Comparison of ENCODE assay signal across 18 cellular contexts in genomic region chr1:4724695-4725250, GRCh38.
DNase-seq lines count a peak whose midpoint lies in the region; ATAC-seq, FAIRE-seq and TF ChIP-seq lines count a peak whose summit lies in the region.
"Had no signal": no experiment of that assay in that cellular context is flagged by ENCODE, and none has a peak within 500 bp of the region (broad histone marks: within the 10 kb centered on the region; RNA-seq: fewer than 3 reads in every experiment).

No MANE protein-coding gene starts in this region.

- H3K27ac ChIP-seq in OCI-LY7 (ENCODE audit: low read depth, low read length, poor library complexity, severe bottlenecking) (no peak overlapping the region), osteoblast (ENCODE audit: low read depth, low read length) (no peak overlapping the region)

- no peaks in the 10 kb centered on the region for H3K9me2 ChIP-seq in OCI-LY7 (ENCODE audit: insufficient read depth, low read length)

- H2AFZ ChIP-seq in OCI-LY7 (ENCODE audit: low read length), result 0 out of 2 replicates have a peak overlapping the region, but pooled peaks have one; percentile 13
- H2AFZ ChIP-seq in osteoblast (ENCODE audit: low read length), result no peak overlapping the region
- H2AFZ ChIP-seq: GM23338 had no signal

- ATAC-seq in stimulated activated memory B cell treated with anti-CD40 and anti-IgM and Interleukin-4, amounts not matched to agents 10 μg/mL and 1 μg/mL and 100 μg/mL, for 72 hours, result peak; percentile 42
- ATAC-seq in HG03354 (IDR thresholded peaks at IDR 0.05; ENCODE audit: poor library complexity, severe bottlenecking, unreplicated experiment), result no peak
- ATAC-seq: GM23338 had no signal

- H4K20me1 ChIP-seq in OCI-LY7 (ENCODE audit: insufficient read depth, low read length), result no peaks in the 10 kb centered on the region
- H4K20me1 ChIP-seq in osteoblast (ENCODE audit: insufficient read depth, low read length), result no peaks in the 10 kb centered on the region

- no peak overlapping the region for H3K4me3 ChIP-seq in OCI-LY7 (ENCODE audit: low read depth, low read length, poor library complexity, severe bottlenecking)
- H3K4me3 ChIP-seq in osteoblast (ENCODE audit: insufficient read depth, low read length), result no peak overlapping the region
- H3K4me3 ChIP-seq: GM23338 had no signal

- no peak for FAIRE-seq in GM19239 (lab: Jason Lieb, UNC)
- FAIRE-seq: A204.1, GM12892 had no signal

- no peaks in the 10 kb centered on the region for H3K4me1 Mint-ChIP-seq in stimulated activated memory B cell treated with anti-CD40 and anti-IgM and Interleukin-4, amounts not matched to agents 10 μg/mL and 1 μg/mL and 100 μg/mL, for 72 hours
- H3K4me1 Mint-ChIP-seq: B cell; CD8-positive, alpha-beta memory T cell; IgD-negative memory B cell had no signal

- no peaks in the 10 kb centered on the region for H3K27me3 ChIP-seq in osteoblast (ENCODE audit: insufficient read depth, low read length)

- H3K9me3 Mint-ChIP-seq in stimulated activated memory B cell treated with anti-CD40 and anti-IgM and Interleukin-4, amounts not matched to agents 10 μg/mL and 1 μg/mL and 100 μg/mL, for 72 hours, result no peaks in the 10 kb centered on the region
- H3K9me3 Mint-ChIP-seq: CD14-positive monocyte; CD8-positive, alpha-beta memory T cell; GM23338 had no signal

- peaks cover 40% of the 10 kb centered on the region for H3K27me3 Mint-ChIP-seq in stimulated activated memory B cell treated with anti-CD40 and anti-IgM and Interleukin-4, amounts not matched to agents 10 μg/mL and 1 μg/mL and 100 μg/mL, for 72 hours
- H3K27me3 Mint-ChIP-seq: B cell had no signal

- CTCF ChIA-PET in OCI-LY7 (lab: Charles Lee; ENCODE audit: unreplicated experiment), result no interaction called here

- H3K79me2 ChIP-seq in OCI-LY7 (ENCODE audit: insufficient read depth, low read depth, low read length), result no peaks in the 10 kb centered on the region
- no peaks in the 10 kb centered on the region for H3K79me2 ChIP-seq in osteoblast (ENCODE audit: insufficient read depth, low read length)

- H3K36me3 ChIP-seq in OCI-LY7 (ENCODE audit: insufficient read depth, low read length), result no peaks in the 10 kb centered on the region
- no peaks in the 10 kb centered on the region for H3K36me3 ChIP-seq in osteoblast (ENCODE audit: insufficient read depth, low read length)

- no peaks in the 10 kb centered on the region for H3K9me3 ChIP-seq in OCI-LY7 (ENCODE audit: low read length)
- no peaks in the 10 kb centered on the region for H3K9me3 ChIP-seq in osteoblast (ENCODE audit: low read depth, low read length)
- H3K9me3 ChIP-seq: Caco-2 had no signal

- peaks cover 14% of the 10 kb centered on the region for H3K4me1 ChIP-seq in OCI-LY7 (ENCODE audit: insufficient read depth, low read length, poor library complexity, severe bottlenecking)
- H3K4me1 ChIP-seq in osteoblast (ENCODE audit: insufficient read depth, low read length), result no peaks in the 10 kb centered on the region
- H3K4me1 ChIP-seq: Caco-2 had no signal

- POLR2A ChIA-PET in OCI-LY7 (lab: Charles Lee), result interaction anchor here (1.3 kb wide), 1 partner anchor 12 kb away, joined by 3 read pairs; no protein-coding TSS in a partner anchor

- no peak overlapping the region for H3K27ac Mint-ChIP-seq in stimulated activated memory B cell treated with anti-CD40 and anti-IgM and Interleukin-4, amounts not matched to agents 10 μg/mL and 1 μg/mL and 100 μg/mL, for 72 hours
- H3K27ac Mint-ChIP-seq: B cell, CD14-positive monocyte, GM23338, H9, IgD-negative memory B cell had no signal

- H3K4me3 Mint-ChIP-seq in stimulated activated memory B cell treated with anti-CD40 and anti-IgM and Interleukin-4, amounts not matched to agents 10 μg/mL and 1 μg/mL and 100 μg/mL, for 72 hours, result no peak overlapping the region
- H3K4me3 Mint-ChIP-seq: B cell; CD8-positive, alpha-beta memory T cell; GM23338; H9 had no signal

- peak overlapping the region; percentile 48 for H3K4me2 ChIP-seq in OCI-LY7 (ENCODE audit: low read length)
- no peak overlapping the region for H3K4me2 ChIP-seq in osteoblast (ENCODE audit: insufficient read depth, low read length)
- H3K4me2 ChIP-seq: GM23338 had no signal

- DNase-seq in GM19239 (ENCODE audit: insufficient read length, low spot score) (peak; percentile 30), NAMALWA (ENCODE audit: low spot score) (peak; percentile 12), OCI-LY7 (ENCODE audit: low spot score) (peak; percentile 67), osteoblast (ENCODE audit: insufficient read length, low spot score, missing footprints) (no peak), T-helper 1 cell (no peak)
- DNase-seq: Caco-2; CD8-positive, alpha-beta memory T cell; DND-41; GDM1; H9 had no signal

- TF ChIP-seq CTCF in OCI-LY7 (conservative IDR thresholded peaks at IDR 0.05; ENCODE audit: low read length) (no peak), osteoblast (IDR thresholded peaks at IDR 0.05; ENCODE audit: extremely low read depth, low read depth, low read length) (no peak)

- BruUV-seq in OCI-LY7 (replicated peaks; lab: Mats Ljungman, UMichigan), result no TSS peak

- intact Hi-C loops in OCI-LY7 (cut with micrococcal nuclease; ENCODE audit: unreplicated experiment), result no loop called here

- H3K36me3 Mint-ChIP-seq in stimulated activated memory B cell treated with anti-CD40 and anti-IgM and Interleukin-4, amounts not matched to agents 10 μg/mL and 1 μg/mL and 100 μg/mL, for 72 hours, result no peaks in the 10 kb centered on the region
- H3K36me3 Mint-ChIP-seq: CD14-positive monocyte; CD8-positive, alpha-beta memory T cell; IgD-negative memory B cell had no signal

Comparison
In these comparisons a context has a peak if more than half of its experiments do, and no peak if none do; other contexts are left out.
1. DNase-seq: peak in GM19239 (single experiment), NAMALWA (single experiment) and OCI-LY7 (single experiment); none in osteoblast (single experiment) and T-helper 1 cell (0 of 5).